Comparison of ENCODE assay signal across 6 cellular contexts in the genomic region with DNA sequence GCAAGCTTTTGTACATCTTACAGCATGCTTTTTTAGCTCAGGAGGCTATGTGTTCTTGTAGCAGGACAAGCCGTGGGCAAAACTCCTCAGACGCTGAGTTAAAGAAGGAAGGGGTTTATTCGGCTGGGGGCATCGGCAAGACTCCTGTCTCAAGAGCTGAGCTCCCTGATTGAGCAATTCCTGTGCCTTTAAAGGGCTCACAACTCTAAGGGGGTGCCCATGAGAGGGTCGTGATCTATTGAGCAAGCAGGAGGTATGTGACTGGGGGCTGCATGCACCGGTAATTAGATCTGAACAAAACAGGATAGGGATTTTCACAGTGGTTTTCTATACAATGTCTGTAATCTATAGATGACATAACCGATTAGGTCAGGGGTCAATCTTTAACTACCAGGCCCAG.
A peak's percentile ranks its signal among the peaks of the same experiment; 100 is the strongest.
DNase-seq lines count a peak whose midpoint lies in the region; ATAC-seq, FAIRE-seq and TF ChIP-seq lines count a peak whose summit lies in the region.
"Not testable (repeated sequence)": the region's sequence is repeated elsewhere in the genome, so short reads cannot be mapped to it uniquely, and the experiment has no call there.

No MANE protein-coding gene starts in this region.

- H3K4me2 ChIP-seq in GM23338, result peak overlapping the region; percentile 16
- peak overlapping the region; percentile 85 for H3K4me2 ChIP-seq in OCI-LY3 (ENCODE audit: low read length)
- H3K4me2 ChIP-seq in astrocyte (ENCODE audit: low read length); mesendoderm (ENCODE audit: low read length): not testable (repeated sequence)

- peak overlapping the region; percentile 72 for H2AK5ac ChIP-seq in mesendoderm (ENCODE audit: low read length)

- H3K79me2 ChIP-seq in GM23338 (replicated peaks; ENCODE audit: insufficient read depth); OCI-LY3 (ENCODE audit: low read length); astrocyte (ENCODE audit: insufficient read depth, low read length); mesendoderm (ENCODE audit: control insufficient read depth, insufficient read depth, low read length): not testable (repeated sequence)

- peak overlapping the region; percentile 87 for H3K18ac ChIP-seq in mesendoderm (ENCODE audit: low read length)

- peaks cover 17% of the 10 kb centered on the region; the same call in 2 of the 3 replicates for H3K36me3 Mint-ChIP-seq in GM23338 (ENCODE audit: low read depth)
- not testable (repeated sequence) for H3K36me3 Mint-ChIP-seq in astrocyte (ENCODE audit: low read depth, unreplicated experiment); endodermal cell (ENCODE audit: low read depth)

- H3K27ac ChIP-seq in GM23338 (ENCODE audit: low read depth); astrocyte (ENCODE audit: low read depth, low read length); endodermal cell (ENCODE audit: low read depth, low read length): not testable (repeated sequence)
- H3K27ac ChIP-seq in HUES6 (ENCODE audit: low read depth, low read length) (peak overlapping the region; percentile 50; the same call in 1 of the 2 replicates), OCI-LY3 (ENCODE audit: low read length) (peak overlapping the region; percentile 88), mesendoderm (ENCODE audit: low read depth, low read length) (peak overlapping the region; percentile 93)

- not testable (repeated sequence) for H2AFZ ChIP-seq in GM23338; OCI-LY3 (ENCODE audit: low read depth, low read length); astrocyte (ENCODE audit: low read depth, low read length)

- not testable (repeated sequence) for TF ChIP-seq CTCF in GM23338 (conservative IDR thresholded peaks at IDR 0.05; ENCODE audit: low read depth in 2 of 2); OCI-LY3 (IDR thresholded peaks at IDR 0.05; ENCODE audit: low read depth, low read length); astrocyte (IDR thresholded peaks at IDR 0.05; ENCODE audit: insufficient read depth, low read depth, low read length); endodermal cell (conservative IDR thresholded peaks at IDR 0.05)

- H2BK120ac ChIP-seq in mesendoderm (ENCODE audit: low read depth, low read length), result peak overlapping the region; percentile 99

- not testable (repeated sequence) for H4K20me1 ChIP-seq in GM23338 (replicated peaks; ENCODE audit: insufficient read depth); OCI-LY3 (ENCODE audit: insufficient read depth, low read length); astrocyte (ENCODE audit: insufficient read depth, low read length)

- H3K4me3 ChIP-seq in GM23338; HUES6 (ENCODE audit: low read depth, low read length); astrocyte (ENCODE audit: insufficient read depth, low read depth, low read length); endodermal cell (ENCODE audit: low read length); mesendoderm (ENCODE audit: low read length): not testable (repeated sequence)
- H3K4me3 ChIP-seq in OCI-LY3 (ENCODE audit: low read length), result peak overlapping the region; percentile 55

- H2BK5ac ChIP-seq in mesendoderm (ENCODE audit: low read length), result peak overlapping the region; percentile 98

- peaks cover 13% of the 10 kb centered on the region; the same call in 1 of the 2 replicates for H3K9me3 ChIP-seq in HUES6 (ENCODE audit: control insufficient read depth, insufficient read depth, low read depth, low read length)
- H3K9me3 ChIP-seq in OCI-LY3 (ENCODE audit: insufficient read depth, low read length); astrocyte (ENCODE audit: insufficient read depth, low read depth, low read length): not testable (repeated sequence)
- peaks cover 11% of the 10 kb centered on the region for H3K9me3 ChIP-seq in endodermal cell (ENCODE audit: control insufficient read depth, low read length)

- peak; percentile 45 for ATAC-seq in GM23338

- H3K4me1 ChIP-seq in GM23338 (ENCODE audit: insufficient read depth) (peaks cover 26% of the 10 kb centered on the region), HUES6 (ENCODE audit: control insufficient read depth, insufficient read depth, low read length) (peaks cover 14% of the 10 kb centered on the region), OCI-LY3 (ENCODE audit: low read length) (peaks cover 63% of the 10 kb centered on the region), mesendoderm (ENCODE audit: control insufficient read depth, low read depth, low read length) (peaks cover 14% of the 10 kb centered on the region)
- H3K4me1 ChIP-seq in astrocyte (ENCODE audit: insufficient read depth, low read length); endodermal cell (ENCODE audit: control insufficient read depth, insufficient read depth, low read length): not testable (repeated sequence)

- H3K9me2 ChIP-seq in GM23338 (ENCODE audit: insufficient read depth), result not testable (repeated sequence)

- peak overlapping the region; percentile 91 for H3K4ac ChIP-seq in mesendoderm (ENCODE audit: low read depth, low read length)

- peaks cover 14% of the 10 kb centered on the region for H3K27me3 Mint-ChIP-seq in GM23338 (ENCODE audit: insufficient read depth, low read depth, poor library complexity)
- H3K27me3 Mint-ChIP-seq in astrocyte (ENCODE audit: low read depth, unreplicated experiment); endodermal cell (ENCODE audit: insufficient read depth): not testable (repeated sequence)

- not testable (repeated sequence) for H3K27ac Mint-ChIP-seq in GM23338, endodermal cell
- peak overlapping the region; percentile 14 for H3K27ac Mint-ChIP-seq in astrocyte (ENCODE audit: unreplicated experiment)

- not testable (repeated sequence) for H3K27me3 ChIP-seq in GM23338 (ENCODE audit: insufficient read depth); HUES6 (ENCODE audit: control insufficient read depth, insufficient read depth, low read length); OCI-LY3 (ENCODE audit: low read depth, low read length); astrocyte (ENCODE audit: insufficient read depth, low read length); endodermal cell (ENCODE audit: control insufficient read depth, insufficient read depth, low read length, poor library complexity, severe bottlenecking); mesendoderm (ENCODE audit: insufficient read depth, low read length, poor library complexity)

- H3K9me3 Mint-ChIP-seq in GM23338 (peaks cover 15% of the 10 kb centered on the region; the same call in 2 of the 3 replicates), endodermal cell (peaks cover 16% of the 10 kb centered on the region)
- not testable (repeated sequence) for H3K9me3 Mint-ChIP-seq in astrocyte (ENCODE audit: unreplicated experiment)

- FAIRE-seq in astrocyte (lab: Jason Lieb, UNC), result not testable (repeated sequence)

- not testable (repeated sequence) for H2BK15ac ChIP-seq in mesendoderm (replicated peaks; ENCODE audit: low read depth)

- H3F3A ChIP-seq in GM23338 (replicated peaks; ENCODE audit: low read depth), result not testable (repeated sequence)

- not testable (repeated sequence) for H4K5ac ChIP-seq in mesendoderm (ENCODE audit: low read length)

- not testable (repeated sequence) for H4K8ac ChIP-seq in mesendoderm (ENCODE audit: low read depth, low read length)

- peak overlapping the region; percentile 28 for H3K9ac ChIP-seq in HUES6 (ENCODE audit: low read length)
- H3K9ac ChIP-seq in OCI-LY3 (ENCODE audit: low read length), result peak overlapping the region; percentile 75
- not testable (repeated sequence) for H3K9ac ChIP-seq in astrocyte (ENCODE audit: low read length); endodermal cell (ENCODE audit: extremely low read depth, low read length, poor library complexity, severe bottlenecking)
- peak overlapping the region; percentile 41 for H3K9ac ChIP-seq in mesendoderm (ENCODE audit: low read length)

- H3K4me1 Mint-ChIP-seq in GM23338 (peaks cover 27% of the 10 kb centered on the region), endodermal cell (peaks cover 13% of the 10 kb centered on the region)
- H3K4me1 Mint-ChIP-seq in astrocyte (ENCODE audit: low read depth, unreplicated experiment), result not testable (repeated sequence)

- WGBS in endodermal cell (ENCODE audit: insufficient coverage in 1 of 2, insufficient read length in 1 of 2), 2 experiments, result 58 to 70% methylated on average over 6 to 7 of the region's 7 CpGs
- no CpG with 5 or more reads among the region's 7 CpGs for WGBS in mesendoderm (ENCODE audit: extremely low coverage, insufficient coverage, low lambda C conversion rate)

- H3K79me1 ChIP-seq in mesendoderm (ENCODE audit: low read length), result not testable (repeated sequence)

- not testable (repeated sequence) for H3K36me3 ChIP-seq in GM23338 (ENCODE audit: insufficient read depth); HUES6 (ENCODE audit: control insufficient read depth, insufficient read depth, low read length); OCI-LY3 (replicated peaks; ENCODE audit: low read depth, low read length); astrocyte (ENCODE audit: insufficient read depth, low read length); endodermal cell (ENCODE audit: control insufficient read depth, insufficient read depth, low read length); mesendoderm (ENCODE audit: control insufficient read depth, insufficient read depth, low read length)

- not testable (repeated sequence) for H3K23ac ChIP-seq in mesendoderm (ENCODE audit: low read length)

- H3K4me3 Mint-ChIP-seq in GM23338; astrocyte (ENCODE audit: unreplicated experiment); endodermal cell: not testable (repeated sequence)

- DNase-seq in GM23338 (ENCODE audit: low spot score) (peak; percentile 12), endodermal cell (peak; percentile 53)
- not testable (repeated sequence) for DNase-seq in astrocyte (ENCODE audit: low read depth); mesendoderm

- H3K56ac ChIP-seq in mesendoderm (ENCODE audit: low read length), result peak overlapping the region; percentile 73
